In genomic region chr9:108933231-108933630, GRCh38 we compare ENCODE assay signal across 8 cellular contexts. TPM values are rescaled to one million over a fixed set of nuclear protein-coding genes. Genes with fewer than 3 reads are reported as not detected.
A peak's percentile ranks its signal among the peaks of the same experiment; 100 is the strongest.
DNase-seq lines count a peak whose midpoint lies in the region; ATAC-seq and TF ChIP-seq lines count a peak whose summit lies in the region.

No MANE protein-coding gene starts in this region.

- no peaks in the 10 kb centered on the region for H3K27me3 ChIP-seq in ACC112 (ENCODE audit: insufficient read depth, low read length)
- H3K27me3 ChIP-seq in GM23338 (ENCODE audit: insufficient read depth), result no peaks in the 10 kb centered on the region
- no peaks in the 10 kb centered on the region for H3K27me3 ChIP-seq in rectal smooth muscle tissue (ENCODE audit: control insufficient read depth, insufficient read depth, low read length)

- TF ChIP-seq CTCF in GM23338 (conservative IDR thresholded peaks at IDR 0.05; ENCODE audit: low read depth in 2 of 2), result no peak

- peak overlapping the region; percentile 99 for H3K4me2 ChIP-seq in GM23338

- H3K4me1 Mint-ChIP-seq in GM23338, result peaks cover 13% of the 10 kb centered on the region
- H3K4me1 Mint-ChIP-seq in activated CD4-positive, alpha-beta memory T cell treated with anti-CD3 and anti-CD28 coated beads, Interleukin-2, amount 10 ng/mL, durations not matched to agents 7 days and 5 days, result peaks cover 41% of the 10 kb centered on the region

- H3K9me2 ChIP-seq in GM23338 (ENCODE audit: insufficient read depth), result no peaks in the 10 kb centered on the region

- H3K79me2 ChIP-seq in ACC112 (ENCODE audit: control insufficient read depth, insufficient read depth, low read length, unreplicated experiment), result peaks cover 37% of the 10 kb centered on the region
- H3K79me2 ChIP-seq in GM23338 (replicated peaks; ENCODE audit: insufficient read depth), result peaks cover 28% of the 10 kb centered on the region

- H3K4me3 ChIP-seq in ACC112 (ENCODE audit: low read depth, low read length) (peak overlapping the region; percentile 97), GM23338 (peak overlapping the region; percentile 99), rectal smooth muscle tissue (ENCODE audit: low read length) (peak overlapping the region; percentile 96)

- peaks cover 14% of the 10 kb centered on the region for H3K36me3 Mint-ChIP-seq in GM23338 (ENCODE audit: low read depth)
- H3K36me3 Mint-ChIP-seq in activated CD4-positive, alpha-beta memory T cell treated with anti-CD3 and anti-CD28 coated beads, Interleukin-2, amount 10 ng/mL, durations not matched to agents 7 days and 5 days (ENCODE audit: low read depth), result peaks cover 17% of the 10 kb centered on the region

- peaks cover 8% of the 10 kb centered on the region; the same call in 1 of the 2 replicates for H3F3A ChIP-seq in GM23338 (replicated peaks; ENCODE audit: low read depth)

- H3K27ac ChIP-seq in ACC112 (ENCODE audit: low read depth, low read length) (peak overlapping the region; percentile 64; the same call in 1 of the 2 replicates), GM23338 (ENCODE audit: low read depth) (peak overlapping the region; percentile 96; the same call in 1 of the 2 replicates), rectal smooth muscle tissue (ENCODE audit: low read depth, low read length) (peak overlapping the region; percentile 91)

- no peak for DNase-seq in GM23338 (ENCODE audit: low spot score)
- peak; percentile 18 for DNase-seq in activated CD4-positive, alpha-beta memory T cell treated with anti-CD3 and anti-CD28 coated beads, Interleukin-2, amount 10 ng/mL, durations not matched to agents 7 days and 5 days
- peak; percentile 5 for DNase-seq in globus pallidus (ENCODE audit: low spot score)
- no peak for DNase-seq in activated CD4-positive, alpha-beta T cell treated with anti-CD3 and anti-CD28 coated beads for 48 hours
- no peak for DNase-seq in NCI-H69 (lab: John Stamatoyannopoulos, UW)

- POLR2A ChIA-PET in activated CD4-positive, alpha-beta memory T cell treated with anti-CD3 and anti-CD28 coated beads, Interleukin-2, amount 10 ng/mL, durations not matched to agents 7 days and 5 days (lab: Charles Lee), result interaction anchor here (0.9 kb wide), 1 partner anchor 13 kb away, joined by 3 read pairs; no protein-coding TSS in a partner anchor

- H3K9ac ChIP-seq in rectal smooth muscle tissue (ENCODE audit: low read length), result peak overlapping the region; percentile 81

- peaks cover 8% of the 10 kb centered on the region; the same call in 1 of the 2 replicates for H4K20me1 ChIP-seq in GM23338 (replicated peaks; ENCODE audit: insufficient read depth)

- peaks cover 8% of the 10 kb centered on the region for H3K27me3 Mint-ChIP-seq in GM23338 (ENCODE audit: insufficient read depth, low read depth, poor library complexity)
- H3K27me3 Mint-ChIP-seq in activated CD4-positive, alpha-beta memory T cell treated with anti-CD3 and anti-CD28 coated beads, Interleukin-2, amount 10 ng/mL, durations not matched to agents 7 days and 5 days, result no peaks in the 10 kb centered on the region

- H3K27ac Mint-ChIP-seq in GM23338, result peak overlapping the region; percentile 98
- peak overlapping the region; percentile 96 for H3K27ac Mint-ChIP-seq in activated CD4-positive, alpha-beta memory T cell treated with anti-CD3 and anti-CD28 coated beads, Interleukin-2, amount 10 ng/mL, durations not matched to agents 7 days and 5 days

- no peaks in the 10 kb centered on the region for H3K9me3 Mint-ChIP-seq in GM23338
- no peaks in the 10 kb centered on the region for H3K9me3 Mint-ChIP-seq in activated CD4-positive, alpha-beta memory T cell treated with anti-CD3 and anti-CD28 coated beads, Interleukin-2, amount 10 ng/mL, durations not matched to agents 7 days and 5 days

- CTCF ChIA-PET in activated CD4-positive, alpha-beta memory T cell treated with anti-CD3 and anti-CD28 coated beads, Interleukin-2, amount 10 ng/mL, durations not matched to agents 7 days and 5 days (lab: Charles Lee), result interaction anchor here (1.0 to 1.2 kb wide), 2 partner anchors 21 to 32 kb away, joined by 3 read pairs; no protein-coding TSS in a partner anchor

- H3K4me1 ChIP-seq in ACC112 (ENCODE audit: control insufficient read depth, insufficient read depth, low read length, unreplicated experiment) (peaks cover 13% of the 10 kb centered on the region), GM23338 (ENCODE audit: insufficient read depth) (peaks cover 16% of the 10 kb centered on the region), rectal smooth muscle tissue (ENCODE audit: control insufficient read depth, insufficient read depth, low read length) (peaks cover 13% of the 10 kb centered on the region)

- peaks cover 7% of the 10 kb centered on the region; the same call in 1 of the 2 replicates for H3K36me3 ChIP-seq in ACC112 (ENCODE audit: insufficient read depth, low read length)
- H3K36me3 ChIP-seq in GM23338 (ENCODE audit: insufficient read depth), result no peaks in the 10 kb centered on the region; the same call in 1 of the 2 replicates
- no peaks in the 10 kb centered on the region for H3K36me3 ChIP-seq in rectal smooth muscle tissue (ENCODE audit: control insufficient read depth, insufficient read depth, low read length)

- H2AFZ ChIP-seq in ACC112 (ENCODE audit: low read length, unreplicated experiment) (peak overlapping the region; percentile 84), GM23338 (peak overlapping the region; percentile 91)

- peak overlapping the region; percentile 93 for H3K4me3 Mint-ChIP-seq in GM23338
- peak overlapping the region; percentile 97 for H3K4me3 Mint-ChIP-seq in activated CD4-positive, alpha-beta memory T cell treated with anti-CD3 and anti-CD28 coated beads, Interleukin-2, amount 10 ng/mL, durations not matched to agents 7 days and 5 days

- ATAC-seq in GM23338, result no peak
- no peak for ATAC-seq in GM21367 (IDR thresholded peaks at IDR 0.05; ENCODE audit: unreplicated experiment)

TF ChIP-seq in GM23338, 12 proteins besides CTCF, POLR2A, EP300 and RAD21:
- TF ChIP-seq CREB1 (CRISPR knock-in tag; IDR thresholded peaks at IDR 0.05; ENCODE audit: low read depth) (no peak), ZNF331 (CRISPR knock-in tag; IDR thresholded peaks at IDR 0.05; ENCODE audit: low read depth) (no peak)

RNA-seq across cellular contexts. Expression of gene ELP1, which starts 0.7 kb away (rescaled TPM):
- total RNA-seq in GM23338 (2014; rRNA removed; shearing (Covaris generic)), result 32.9 and 46.3 TPM in 2 replicates
- 6.3 and 9.1 TPM in 2 replicates for polyA plus RNA-seq in GM23338 (2016; fragmentation: Nextera tagmentation; extraction: Ambion mirVana)
- total RNA-seq in activated CD4-positive, alpha-beta memory T cell treated with anti-CD3 and anti-CD28 coated beads, Interleukin-2, amount 10 ng/mL, durations not matched to agents 7 days and 5 days, result 10 to 100 TPM; 19.9 to 21.6 TPM

RNA-seq across cellular contexts. Expression of gene ABITRAM, which starts 1.0 kb away (rescaled TPM):
- 4.9 and 11.5 TPM in 2 replicates for total RNA-seq in GM23338 (2014; rRNA removed; shearing (Covaris generic))
- 6.3 and 10.1 TPM in 2 replicates for polyA plus RNA-seq in GM23338 (2016; fragmentation: Nextera tagmentation; extraction: Ambion mirVana)
- total RNA-seq in activated CD4-positive, alpha-beta memory T cell treated with anti-CD3 and anti-CD28 coated beads, Interleukin-2, amount 10 ng/mL, durations not matched to agents 7 days and 5 days, result 10 to 100 TPM; 10.0 to 10.1 TPM

Comparison
In these comparisons a context has a peak if more than half of its experiments do, and no peak if none do; other contexts are left out.
1. DNase-seq: peak in activated CD4-positive, alpha-beta memory T cell treated with anti-CD3 and anti-CD28 coated beads, Interleukin-2, amount 10 ng/mL, durations not matched to agents 7 days and 5 days (single experiment) and globus pallidus (single experiment); none in GM23338 (single experiment), activated CD4-positive, alpha-beta T cell treated with anti-CD3 and anti-CD28 coated beads for 48 hours (single experiment) and NCI-H69 (single experiment).
2. Peak in every context shown above with its lines, with median percentiles within 50 percentile points of each other: H3K27ac ChIP-seq and H3K4me3 ChIP-seq.